Comparison of ENCODE assay signal across 8 cellular contexts in the genomic region with DNA sequence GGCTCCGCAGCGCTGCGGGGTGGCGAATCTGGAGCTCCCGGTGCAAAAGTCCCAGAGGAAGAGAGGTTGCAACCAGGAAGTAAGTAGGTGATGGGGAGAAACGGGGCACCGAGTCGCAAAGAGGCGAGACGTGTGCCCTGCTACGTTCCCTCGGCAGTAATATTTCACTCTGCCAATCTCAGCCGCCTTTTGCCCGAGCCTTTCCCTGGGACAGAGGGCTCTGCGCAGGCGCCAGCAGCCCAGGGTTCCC. TPM values are rescaled to one million over a fixed set of nuclear protein-coding genes. Genes with fewer than 3 reads are reported as not detected.
A peak's percentile ranks its signal among the peaks of the same experiment; 100 is the strongest.
DNase-seq lines count a peak whose midpoint lies in the region; ATAC-seq and TF ChIP-seq lines count a peak whose summit lies in the region.

NR1D1 (minus strand) TSS at position 171 of the 250 bp plus-strand sequence. CDS start 495 bp downstream, outside the sequence.

- H3K9me3 ChIP-seq in CD4-positive, CD25-positive, alpha-beta regulatory T cell (ENCODE audit: control insufficient read depth in 2 of 2, low read length in 2 of 2) = no peaks in the 10 kb centered on the region
- no peaks in the 10 kb centered on the region for H3K9me3 ChIP-seq in OCI-LY7 (ENCODE audit: low read length)

- peak within 1 kb of the TSS; percentile 82 for H2AFZ ChIP-seq in OCI-LY7 (ENCODE audit: low read length)

- peaks cover 15% of the 10 kb centered on the region for H3K36me3 Mint-ChIP-seq in CD4-positive, CD25-positive, alpha-beta regulatory T cell
- H3K36me3 Mint-ChIP-seq in nephron progenitor cell (ENCODE audit: low read depth) = peaks cover 18% of the 10 kb centered on the region

- BruUV-seq in OCI-LY7 (replicated peaks; lab: Mats Ljungman, UMichigan) = no TSS peak

- H3K27ac Mint-ChIP-seq in CD4-positive, CD25-positive, alpha-beta regulatory T cell = peak within 1 kb of the TSS; percentile 88 to 97 (median 97)
- H3K27ac Mint-ChIP-seq in nephron progenitor cell = peak within 1 kb of the TSS; percentile 87

- no peaks in the 10 kb centered on the region for H3K27me3 Mint-ChIP-seq in CD4-positive, CD25-positive, alpha-beta regulatory T cell
- peaks cover 8% of the 10 kb centered on the region for H3K27me3 Mint-ChIP-seq in nephron progenitor cell (ENCODE audit: low read depth, poor library complexity)

- no peak for TF ChIP-seq CTCF in OCI-LY7 (conservative IDR thresholded peaks at IDR 0.05; ENCODE audit: low read length)
- TF ChIP-seq CTCF in nephron progenitor cell (IDR thresholded peaks at IDR 0.05) = no peak

- DNase-seq in CD4-positive, CD25-positive, alpha-beta regulatory T cell = no peak
- no peak for DNase-seq in OCI-LY7 (ENCODE audit: low spot score)
- DNase-seq in epithelial cell of prostate (ENCODE audit: low read depth, low spot score) = no peak
- no peak for DNase-seq in nephron progenitor cell
- DNase-seq in NCI-H526 treated with DMSO at 0.1 percent for 48 hours (lab: John Stamatoyannopoulos, UW) = no peak
- DNase-seq in NCI-H2029 (lab: John Stamatoyannopoulos, UW) = no peak
- no peak for DNase-seq in stimulated activated CD4-positive, alpha-beta T cell treated with anti-CD3 and anti-CD28 coated beads, Interleukin-12 subunit alpha, Interleukin-12 subunit beta, amount 100 ng/mL, for 4 hours

- peak within 1 kb of the TSS; percentile 89 to 98 (median 97) for H3K4me3 Mint-ChIP-seq in CD4-positive, CD25-positive, alpha-beta regulatory T cell
- H3K4me3 Mint-ChIP-seq in nephron progenitor cell = peak within 1 kb of the TSS; percentile 89

- H3K27me3 ChIP-seq in CD4-positive, CD25-positive, alpha-beta regulatory T cell (ENCODE audit: control insufficient read depth, insufficient read depth, low read length) = no peaks in the 10 kb centered on the region

- intact Hi-C loops in OCI-LY7 (cut with micrococcal nuclease; ENCODE audit: unreplicated experiment) = no loop called here

- H4K20me1 ChIP-seq in OCI-LY7 (ENCODE audit: insufficient read depth, low read length) = no peaks in the 10 kb centered on the region

- H3K9me2 ChIP-seq in OCI-LY7 (ENCODE audit: insufficient read depth, low read length) = no peaks in the 10 kb centered on the region

- no peaks in the 10 kb centered on the region for H3K9me3 Mint-ChIP-seq in CD4-positive, CD25-positive, alpha-beta regulatory T cell
- H3K9me3 Mint-ChIP-seq in nephron progenitor cell = no peaks in the 10 kb centered on the region

- H3K36me3 ChIP-seq in CD4-positive, CD25-positive, alpha-beta regulatory T cell (ENCODE audit: control insufficient read depth, insufficient read depth, low read length) = peaks cover 12% of the 10 kb centered on the region
- H3K36me3 ChIP-seq in OCI-LY7 (ENCODE audit: insufficient read depth, low read length) = peaks cover 23% of the 10 kb centered on the region

- no peak for ATAC-seq in CD4-positive, CD25-positive, alpha-beta regulatory T cell (ENCODE audit: low read depth in 2 of 2)
- no peak for ATAC-seq in HG02798 (IDR thresholded peaks at IDR 0.05; ENCODE audit: poor library complexity, unreplicated experiment)

- H3K4me1 ChIP-seq in CD4-positive, CD25-positive, alpha-beta regulatory T cell (ENCODE audit: control insufficient read depth, insufficient read depth, low read length, poor library complexity, severe bottlenecking) = peaks cover 93% of the 10 kb centered on the region
- peaks cover 56% of the 10 kb centered on the region for H3K4me1 ChIP-seq in OCI-LY7 (ENCODE audit: insufficient read depth, low read length, poor library complexity, severe bottlenecking)

- H3K27ac ChIP-seq in CD4-positive, CD25-positive, alpha-beta regulatory T cell (ENCODE audit: insufficient read depth, low read length, poor library complexity, severe bottlenecking) = peak within 1 kb of the TSS; percentile 99
- peak within 1 kb of the TSS; percentile 75 for H3K27ac ChIP-seq in OCI-LY7 (ENCODE audit: low read depth, low read length, poor library complexity, severe bottlenecking)
- peak within 1 kb of the TSS; percentile 96 for H3K27ac ChIP-seq in epithelial cell of prostate

- peak within 1 kb of the TSS; percentile 89 for H3K4me3 ChIP-seq in CD4-positive, CD25-positive, alpha-beta regulatory T cell (ENCODE audit: low read depth, low read length)
- peak within 1 kb of the TSS; percentile 78 for H3K4me3 ChIP-seq in OCI-LY7 (ENCODE audit: low read depth, low read length, poor library complexity, severe bottlenecking)

- H3K79me2 ChIP-seq in OCI-LY7 (ENCODE audit: insufficient read depth, low read depth, low read length) = peaks cover 16% of the 10 kb centered on the region; the same call in 1 of the 2 replicates

- POLR2A ChIA-PET in OCI-LY7 (lab: Charles Lee) = interaction anchor here (0.6 to 4.8 kb wide), 7 partner anchors 9 to 1198 kb away, joined by 3 to 52 read pairs (median 6); partner anchors contain the start of gene MED24

- peaks cover 10 to 94% (median 66%) of the 10 kb centered on the region in 4 donors for H3K4me1 Mint-ChIP-seq in CD4-positive, CD25-positive, alpha-beta regulatory T cell
- H3K4me1 Mint-ChIP-seq in nephron progenitor cell = peaks cover 85% of the 10 kb centered on the region

- H3K4me2 ChIP-seq in OCI-LY7 (ENCODE audit: low read length) = peak within 1 kb of the TSS; percentile 98

- CTCF ChIA-PET in OCI-LY7 (lab: Charles Lee; ENCODE audit: unreplicated experiment) = interaction anchor here (0.6 to 1.8 kb wide), 6 partner anchors 9 to 33 kb away, joined by 3 to 17 read pairs (median 3); no protein-coding TSS in a partner anchor

RNA-seq across cellular contexts. Expression of gene NR1D1, which starts in this region (rescaled TPM):
- 29.5 TPM for total RNA-seq in CD4-positive, CD25-positive, alpha-beta regulatory T cell
- 10 to 100 TPM in 1 of 4 donors, 1 to 10 TPM in 3; 4.9 to 10.1 (median 6.2) TPM for polyA plus RNA-seq in CD4-positive, CD25-positive, alpha-beta regulatory T cell
- total RNA-seq in OCI-LY7 (2014; rRNA removed; shearing (Covaris generic)) = 1.7 and 2.3 TPM in 2 replicates
- 7.0 and 8.7 TPM in 2 replicates for total RNA-seq in OCI-LY7 (2022)
